8 cellular contexts compared by ENCODE assay signal in the genomic region with DNA sequence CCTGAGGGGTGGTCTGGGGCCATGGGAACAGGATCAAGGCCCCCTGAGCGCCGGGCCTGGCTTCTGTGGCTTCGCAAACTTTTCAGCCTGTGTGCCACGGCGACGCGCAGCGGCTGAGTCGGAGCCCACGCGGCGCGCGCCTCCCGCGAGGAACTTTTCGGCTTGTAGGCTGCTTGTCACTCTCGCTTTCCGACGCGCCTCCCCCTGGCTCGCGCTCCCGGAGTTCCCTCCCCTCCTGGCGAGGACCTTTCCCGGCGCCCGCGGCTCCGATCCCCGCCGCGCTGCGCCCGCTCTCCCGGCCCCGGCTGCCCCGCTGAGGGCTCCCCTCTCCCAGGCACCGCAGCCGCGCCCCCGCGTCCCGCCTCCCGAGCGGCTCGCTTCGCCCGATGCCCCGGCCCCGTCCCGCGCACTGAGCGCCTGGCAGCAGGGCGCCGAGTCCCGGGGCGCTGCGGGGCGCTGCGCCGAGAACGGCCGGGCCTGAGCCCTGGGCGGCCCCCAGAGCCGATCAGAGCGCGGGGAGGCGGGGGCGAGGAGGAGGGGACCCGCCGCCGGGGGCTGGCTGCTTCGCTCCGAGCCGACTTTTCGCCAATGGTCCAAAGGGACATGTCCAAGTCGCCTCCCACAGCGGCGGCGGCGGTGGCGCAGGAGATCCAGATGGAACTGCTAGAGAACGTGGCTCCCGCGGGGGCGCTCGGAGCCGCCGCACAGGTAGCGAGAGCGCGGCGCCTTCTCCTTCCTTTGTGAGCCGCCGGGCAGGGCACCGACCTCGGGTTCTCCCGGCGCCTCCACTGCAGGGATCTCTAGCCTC.
A peak's percentile ranks its signal among the peaks of the same experiment; 100 is the strongest.
DNase-seq lines count a peak whose midpoint lies in the region; ATAC-seq and TF ChIP-seq lines count a peak whose summit lies in the region.

A gene (plus strand): TSS at position 276 of the 808 bp plus-strand sequence.

- no peaks in the 10 kb centered on the region for H3K4me1 Mint-ChIP-seq in activated naive CD4-positive, alpha-beta T cell treated with anti-CD3 and anti-CD28 coated beads, Interleukin-2, amount 50 U/mL, for 24 hours

- H3K4me3 Mint-ChIP-seq in activated naive CD4-positive, alpha-beta T cell treated with anti-CD3 and anti-CD28 coated beads, Interleukin-2, amount 50 U/mL, for 24 hours: peak within 1 kb of the TSS; percentile 26

- peak within 1 kb of the TSS; percentile 59 for H3K4me3 ChIP-seq in astrocyte of the cerebellum (ENCODE audit: low read depth, low read length)

- no peak for DNase-seq in activated naive CD4-positive, alpha-beta T cell (lab: John Stamatoyannopoulos, UW)
- no peak for DNase-seq in astrocyte of the cerebellum (ENCODE audit: low read depth)
- DNase-seq in hypothalamus (lab: John Stamatoyannopoulos, UW): peak in 45 of 51 donors; percentile 3 to 84 (median 54)
- DNase-seq in retina: peak; percentile 84
- DNase-seq in KG1 (lab: John Stamatoyannopoulos, UW): no peak

- no peak for TF ChIP-seq CTCF in astrocyte of the cerebellum (IDR thresholded peaks at IDR 0.05; ENCODE audit: low read depth, low read length, missing control alignments)

- peaks cover 22% of the 10 kb centered on the region for H3K27me3 Mint-ChIP-seq in activated naive CD4-positive, alpha-beta T cell treated with anti-CD3 and anti-CD28 coated beads, Interleukin-2, amount 50 U/mL, for 24 hours

- H3K9me3 Mint-ChIP-seq in activated naive CD4-positive, alpha-beta T cell treated with anti-CD3 and anti-CD28 coated beads, Interleukin-2, amount 50 U/mL, for 24 hours: no peaks in the 10 kb centered on the region

- H3K36me3 Mint-ChIP-seq in activated naive CD4-positive, alpha-beta T cell treated with anti-CD3 and anti-CD28 coated beads, Interleukin-2, amount 50 U/mL, for 24 hours: no peaks in the 10 kb centered on the region

- ATAC-seq in GM19452 (IDR thresholded peaks at IDR 0.05; ENCODE audit: unreplicated experiment): no peak
- no peak for ATAC-seq in GM21723 (IDR thresholded peaks at IDR 0.05; ENCODE audit: unreplicated experiment)

- in situ Hi-C loops in astrocyte of the cerebellum (cut with HindIII; ENCODE audit: low sequenced_read_pairs): no loop called here

- H3K27ac Mint-ChIP-seq in activated naive CD4-positive, alpha-beta T cell treated with anti-CD3 and anti-CD28 coated beads, Interleukin-2, amount 50 U/mL, for 24 hours: no peak within 1 kb of the TSS

Comparison
In these comparisons a context has a peak if more than half of its experiments do, and no peak if none do; other contexts are left out.
1. DNase-seq: peak in hypothalamus (45 of 51) and retina (single experiment); none in activated naive CD4-positive, alpha-beta T cell (0 of 4), astrocyte of the cerebellum (single experiment) and KG1 (single experiment).